In the genomic region with DNA sequence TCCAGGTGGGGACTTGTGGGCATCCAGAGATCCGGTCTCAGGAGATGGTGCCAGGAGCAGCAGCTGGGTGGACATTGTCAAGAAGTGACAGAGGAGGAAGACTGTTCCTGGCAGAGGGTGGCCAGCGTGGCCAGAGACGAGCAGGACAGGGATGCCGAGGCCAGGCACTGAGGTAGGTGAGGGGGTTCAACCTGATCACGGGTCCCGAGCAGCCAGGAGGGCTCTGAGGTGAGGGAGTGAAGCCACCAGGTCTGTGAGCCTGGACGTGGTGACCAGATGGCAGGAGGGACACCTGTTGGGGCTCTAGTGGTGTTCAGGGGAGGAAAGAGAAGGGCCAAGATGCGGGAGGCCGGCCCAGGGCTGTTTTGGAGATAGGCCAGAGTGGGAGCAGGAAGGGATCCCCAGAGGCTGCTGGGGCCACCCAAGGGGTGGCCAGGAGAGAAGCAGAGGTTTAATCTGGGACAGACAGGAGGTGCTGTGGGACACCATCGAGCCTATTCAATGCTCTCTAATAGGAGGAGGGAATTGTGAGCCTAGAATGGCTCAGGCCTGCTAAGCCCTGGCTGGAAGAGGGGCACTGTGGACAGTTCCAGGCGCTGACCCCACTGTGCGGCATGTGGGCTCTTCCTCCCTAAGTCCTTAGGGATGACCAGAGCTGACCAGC, we compare ENCODE assay signal across 13 cellular contexts. TPM values are rescaled to one million over a fixed set of nuclear protein-coding genes. Genes with fewer than 3 reads are reported as not detected.
DNase-seq lines count a peak whose midpoint lies in the region; ATAC-seq, FAIRE-seq and TF ChIP-seq lines count a peak whose summit lies in the region.
"Had no signal": no experiment of that assay in that cellular context is flagged by ENCODE, and none has a peak within 500 bp of the region (broad histone marks: within the 10 kb centered on the region; RNA-seq: fewer than 3 reads in every experiment).

No MANE protein-coding gene starts in this region.

- ATAC-seq in CD4-positive, CD25-positive, alpha-beta regulatory T cell (ENCODE audit: low read depth in 2 of 2), result no peak
- ATAC-seq in activated CD8-positive, alpha-beta T cell treated with anti-CD3 and anti-CD28 coated beads, Interleukin-2, amount 10 ng/mL, durations not matched to agents 7 days and 5 days, result no peak
- no peak for ATAC-seq in GM21528 (IDR thresholded peaks at IDR 0.05; ENCODE audit: low FRiP score, unreplicated experiment)

- H3K27me3 ChIP-seq in CD4-positive, CD25-positive, alpha-beta regulatory T cell (ENCODE audit: control insufficient read depth, insufficient read depth, low read length), result no peaks in the 10 kb centered on the region
- H3K27me3 ChIP-seq in ascending aorta, result no peaks in the 10 kb centered on the region
- no peaks in the 10 kb centered on the region for H3K27me3 ChIP-seq in smooth muscle cell (ENCODE audit: low read depth)

- peaks cover under 1% of the 10 kb centered on the region for H3K79me2 ChIP-seq in smooth muscle cell (ENCODE audit: low read depth)

- intact Hi-C loops in ascending aorta (cut with DNase I), result no loop called here
- intact Hi-C loops in kidney (cut with DNase I), result no loop called here

- POLR2A ChIA-PET in activated CD8-positive, alpha-beta T cell treated with anti-CD3 and anti-CD28 coated beads, Interleukin-2, amount 10 ng/mL, durations not matched to agents 7 days and 5 days (lab: Charles Lee), result no interaction called here

- H2AFZ ChIP-seq in smooth muscle cell (ENCODE audit: low read depth), result no peak overlapping the region

- FAIRE-seq in kidney (lab: Jason Lieb, UNC), result no peak

- no peaks in the 10 kb centered on the region for H3K9me3 Mint-ChIP-seq in CD4-positive, CD25-positive, alpha-beta regulatory T cell
- no peaks in the 10 kb centered on the region for H3K9me3 Mint-ChIP-seq in activated CD8-positive, alpha-beta T cell treated with anti-CD3 and anti-CD28 coated beads, Interleukin-2, amount 10 ng/mL, durations not matched to agents 7 days and 5 days (ENCODE audit: insufficient read depth)
- H3K9me3 Mint-ChIP-seq: activated CD4-positive, alpha-beta memory T cell treated with anti-CD3 and anti-CD28 coated beads, Interleukin-2, amount 10 ng/mL, durations not matched to agents 7 days and 5 days; activated naive CD4-positive, alpha-beta T cell treated with anti-CD3 and anti-CD28 coated beads for 36 hours; neural crest cell had no signal

- no peak overlapping the region for H3K4me3 ChIP-seq in CD4-positive, CD25-positive, alpha-beta regulatory T cell (ENCODE audit: low read depth, low read length)
- no peak overlapping the region for H3K4me3 ChIP-seq in ascending aorta
- no peak overlapping the region for H3K4me3 ChIP-seq in kidney (ENCODE audit: low read length in 2 of 2)
- H3K4me3 ChIP-seq in smooth muscle cell, result no peak overlapping the region

- peaks cover 0 to 42% (median 19%) of the 10 kb centered on the region in 4 donors for H3K4me1 Mint-ChIP-seq in CD4-positive, CD25-positive, alpha-beta regulatory T cell
- H3K4me1 Mint-ChIP-seq in activated CD8-positive, alpha-beta T cell treated with anti-CD3 and anti-CD28 coated beads, Interleukin-2, amount 10 ng/mL, durations not matched to agents 7 days and 5 days (ENCODE audit: low read depth), result peaks cover 20% of the 10 kb centered on the region

- no peaks in the 10 kb centered on the region for H3K9me3 ChIP-seq in CD4-positive, CD25-positive, alpha-beta regulatory T cell (ENCODE audit: control insufficient read depth in 2 of 2, low read length in 2 of 2)
- no peaks in the 10 kb centered on the region for H3K9me3 ChIP-seq in ascending aorta
- H3K9me3 ChIP-seq in kidney (ENCODE audit: control insufficient read depth in 1 of 2, low read length in 2 of 2), result no peaks in the 10 kb centered on the region
- H3K9me3 ChIP-seq in smooth muscle cell (replicated peaks; ENCODE audit: low read depth), result no peaks in the 10 kb centered on the region

- DNase-seq in CD4-positive, CD25-positive, alpha-beta regulatory T cell, result no peak
- DNase-seq in ascending aorta (ENCODE audit: low spot score in 2 of 2) (no peak), kidney (no peak), smooth muscle cell (lab: John Stamatoyannopoulos, UW; ENCODE audit: unreplicated experiment) (no peak), Kasumi-1 (lab: John Stamatoyannopoulos, UW) (no peak), NCI-H2029 treated with DMSO at 0.1 percent for 48 hours (lab: John Stamatoyannopoulos, UW) (no peak)
- DNase-seq in activated CD8-positive, alpha-beta T cell treated with anti-CD3 and anti-CD28 coated beads, Interleukin-2, amount 10 ng/mL, durations not matched to agents 7 days and 5 days, result no peak
- DNase-seq: activated CD4-positive, alpha-beta memory T cell treated with anti-CD3 and anti-CD28 coated beads, Interleukin-2, amount 10 ng/mL, durations not matched to agents 7 days and 5 days; activated naive CD4-positive, alpha-beta T cell treated with anti-CD3 and anti-CD28 coated beads for 36 hours; NCI-H1105 treated with DMSO at 0.1 percent for 48 hours; stimulated activated CD8-positive, alpha-beta memory T cell treated with anti-CD3 and anti-CD28 coated beads, Interleukin-4, amount 100 ng/mL, for 48 hours had no signal

- H3K4me1 ChIP-seq in CD4-positive, CD25-positive, alpha-beta regulatory T cell (ENCODE audit: control insufficient read depth, insufficient read depth, low read length, poor library complexity, severe bottlenecking), result peaks cover 2% of the 10 kb centered on the region
- H3K4me1 ChIP-seq in ascending aorta (peaks cover 0 to 31% of the 10 kb centered on the region in 2 donors), kidney (ENCODE audit: control insufficient read depth in 1 of 2, insufficient read depth in 1 of 2, low read depth in 1 of 2, low read length in 2 of 2) (peaks cover 10 to 21% of the 10 kb centered on the region in 2 donors), smooth muscle cell (ENCODE audit: low read depth) (peaks cover 16% of the 10 kb centered on the region)

- H3K27me3 Mint-ChIP-seq in CD4-positive, CD25-positive, alpha-beta regulatory T cell, result no peaks in the 10 kb centered on the region
- no peaks in the 10 kb centered on the region for H3K27me3 Mint-ChIP-seq in activated CD8-positive, alpha-beta T cell treated with anti-CD3 and anti-CD28 coated beads, Interleukin-2, amount 10 ng/mL, durations not matched to agents 7 days and 5 days (ENCODE audit: low read depth)
- H3K27me3 Mint-ChIP-seq: activated CD4-positive, alpha-beta memory T cell treated with anti-CD3 and anti-CD28 coated beads, Interleukin-2, amount 10 ng/mL, durations not matched to agents 7 days and 5 days had no signal

- H3K4me3 Mint-ChIP-seq in CD4-positive, CD25-positive, alpha-beta regulatory T cell, result peak overlapping the region in 1 of 4 donors; percentile 52
- H3K4me3 Mint-ChIP-seq in activated CD8-positive, alpha-beta T cell treated with anti-CD3 and anti-CD28 coated beads, Interleukin-2, amount 10 ng/mL, durations not matched to agents 7 days and 5 days, result no peak overlapping the region
- H3K4me3 Mint-ChIP-seq: activated CD4-positive, alpha-beta memory T cell treated with anti-CD3 and anti-CD28 coated beads, Interleukin-2, amount 10 ng/mL, durations not matched to agents 7 days and 5 days; activated naive CD4-positive, alpha-beta T cell treated with anti-CD3 and anti-CD28 coated beads for 36 hours; neural crest cell had no signal

- CTCF ChIA-PET in activated CD8-positive, alpha-beta T cell treated with anti-CD3 and anti-CD28 coated beads, Interleukin-2, amount 10 ng/mL, durations not matched to agents 7 days and 5 days (lab: Charles Lee), result interaction anchor here (7.9 kb wide), 1 partner anchor 8 kb away, joined by 138 read pairs; no protein-coding TSS in a partner anchor

- H3F3A ChIP-seq in smooth muscle cell (ENCODE audit: low read depth), result peaks cover 20% of the 10 kb centered on the region

- H3K27ac ChIP-seq in CD4-positive, CD25-positive, alpha-beta regulatory T cell (ENCODE audit: insufficient read depth, low read length, poor library complexity, severe bottlenecking), result no peak overlapping the region
- H3K27ac ChIP-seq in ascending aorta (peak overlapping the region; percentile 79 to 82), kidney (ENCODE audit: low read depth in 2 of 2, low read length in 2 of 2) (peak overlapping the region; percentile 41 to 70), smooth muscle cell (ENCODE audit: low read depth) (peak overlapping the region; percentile 90)

- WGBS in smooth muscle cell (ENCODE audit: low lambda C conversion rate), result over 99% methylated on average over 12 of the region's 12 CpGs

- peaks cover 4% of the 10 kb centered on the region for H4K20me1 ChIP-seq in smooth muscle cell (ENCODE audit: low read depth)

- H3K27ac Mint-ChIP-seq in CD4-positive, CD25-positive, alpha-beta regulatory T cell, result peak overlapping the region in 2 of 3 donors; percentile 32 to 41
- H3K27ac Mint-ChIP-seq in activated CD8-positive, alpha-beta T cell treated with anti-CD3 and anti-CD28 coated beads, Interleukin-2, amount 10 ng/mL, durations not matched to agents 7 days and 5 days, result no peak overlapping the region
- H3K27ac Mint-ChIP-seq: activated CD4-positive, alpha-beta memory T cell treated with anti-CD3 and anti-CD28 coated beads, Interleukin-2, amount 10 ng/mL, durations not matched to agents 7 days and 5 days; activated naive CD4-positive, alpha-beta T cell treated with anti-CD3 and anti-CD28 coated beads for 36 hours had no signal

- no peaks in the 10 kb centered on the region for H3K36me3 ChIP-seq in CD4-positive, CD25-positive, alpha-beta regulatory T cell (ENCODE audit: control insufficient read depth, insufficient read depth, low read length)
- H3K36me3 ChIP-seq in ascending aorta (peaks cover 6 to 17% of the 10 kb centered on the region in 2 donors), kidney (ENCODE audit: control insufficient read depth in 1 of 2, insufficient read depth in 2 of 2, low read length in 2 of 2) (peaks cover 8 to 9% of the 10 kb centered on the region in 2 donors), smooth muscle cell (ENCODE audit: low read depth) (no peaks in the 10 kb centered on the region)

- H3K36me3 Mint-ChIP-seq in CD4-positive, CD25-positive, alpha-beta regulatory T cell, result peaks cover 15% of the 10 kb centered on the region
- peaks cover 3% of the 10 kb centered on the region for H3K36me3 Mint-ChIP-seq in activated CD8-positive, alpha-beta T cell treated with anti-CD3 and anti-CD28 coated beads, Interleukin-2, amount 10 ng/mL, durations not matched to agents 7 days and 5 days (ENCODE audit: low read depth)

- H3K9ac ChIP-seq in kidney (ENCODE audit: low read length in 2 of 2), result peak overlapping the region in 1 of 2 donors; percentile 7
- peak overlapping the region; percentile 58 for H3K9ac ChIP-seq in smooth muscle cell (ENCODE audit: low read depth)

- TF ChIP-seq CTCF in ascending aorta (IDR thresholded peaks at IDR 0.05) (no peak), kidney (IDR thresholded peaks at IDR 0.05; ENCODE audit: borderline replicate concordance, extremely low read depth, insufficient read depth) (no peak), smooth muscle cell (IDR thresholded peaks at IDR 0.05; ENCODE audit: borderline replicate concordance, insufficient read depth, poor library complexity, severe bottlenecking) (no peak)

- H3K4me2 ChIP-seq in smooth muscle cell, result no peak overlapping the region

RNA-seq across cellular contexts. Expression of gene PPM1F, which starts 6.3 kb away (rescaled TPM):
- 19.6 TPM for total RNA-seq in CD4-positive, CD25-positive, alpha-beta regulatory T cell
- 1 to 10 TPM; 5.6 to 8.7 (median 6.6) TPM for polyA plus RNA-seq in CD4-positive, CD25-positive, alpha-beta regulatory T cell
- total RNA-seq in ascending aorta (76.0 TPM), kidney (42.5 TPM), smooth muscle cell (11.8 and 14.8 TPM in 2 replicates)
- polyA plus RNA-seq in kidney (ENCODE audit: insufficient read depth, low read depth, low replicate concordance) (13.8 TPM), smooth muscle cell (12.5 and 15.2 TPM in 2 replicates)
- 10 to 100 TPM; 15.3 to 15.7 TPM for total RNA-seq in activated CD8-positive, alpha-beta T cell treated with anti-CD3 and anti-CD28 coated beads, Interleukin-2, amount 10 ng/mL, durations not matched to agents 7 days and 5 days

RNA-seq across cellular contexts. Expression of gene TOP3B, which starts 36.2 kb away (rescaled TPM):
- 56.7 TPM for total RNA-seq in CD4-positive, CD25-positive, alpha-beta regulatory T cell
- 10 to 100 TPM; 13.1 to 17.4 (median 14.3) TPM for polyA plus RNA-seq in CD4-positive, CD25-positive, alpha-beta regulatory T cell
- 26.4 TPM for total RNA-seq in ascending aorta
- 26.7 TPM for total RNA-seq in kidney
- 8.1 TPM for polyA plus RNA-seq in kidney (ENCODE audit: insufficient read depth, low read depth, low replicate concordance)
- 15.2 and 17.3 TPM in 2 replicates for total RNA-seq in smooth muscle cell
- polyA plus RNA-seq in smooth muscle cell, result 17.6 and 26.7 TPM in 2 replicates
- 10 to 100 TPM; 47.3 to 49.9 TPM for total RNA-seq in activated CD8-positive, alpha-beta T cell treated with anti-CD3 and anti-CD28 coated beads, Interleukin-2, amount 10 ng/mL, durations not matched to agents 7 days and 5 days
